1 cellular context compared by ENCODE assay signal in the genomic region with DNA sequence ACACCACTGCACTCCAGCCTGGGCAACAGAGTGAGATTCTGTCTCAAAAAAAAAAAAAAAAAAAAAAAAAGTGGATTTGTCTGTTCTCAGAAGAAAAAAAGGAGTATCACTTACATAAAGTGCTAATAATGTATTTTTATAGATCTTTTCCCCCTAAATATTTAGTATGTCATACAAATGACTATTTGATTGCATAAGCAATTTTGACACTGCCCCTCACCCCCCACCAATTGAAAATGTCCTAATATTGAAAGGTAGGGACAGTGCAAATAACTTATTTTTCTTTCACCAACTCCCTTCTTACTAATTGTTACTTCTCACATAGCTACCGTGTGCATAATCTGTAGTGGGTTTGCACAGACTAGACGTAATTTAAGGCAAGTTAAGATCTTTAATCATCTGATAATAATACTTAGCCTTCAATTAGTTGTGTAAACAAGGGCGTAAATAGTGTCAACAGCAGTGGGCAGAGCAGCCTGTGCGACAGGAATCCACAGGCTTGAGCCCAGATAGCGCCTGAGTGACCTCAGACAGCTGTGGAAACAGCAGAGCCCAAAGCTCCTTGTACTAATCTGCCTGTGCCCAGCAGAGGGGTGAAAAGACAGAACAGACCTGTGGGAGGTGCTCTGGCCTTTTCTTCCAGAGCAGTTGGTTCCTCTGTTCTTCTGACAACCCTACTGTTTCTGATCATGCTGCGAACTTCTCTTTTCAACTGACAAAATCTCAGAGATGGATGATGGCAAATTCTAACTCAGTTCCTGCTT.
TF ChIP-seq lines count a peak whose summit lies in the region.

No MANE protein-coding gene starts in this region.

TF ChIP-seq in GM23338, 12 proteins besides CTCF, POLR2A, EP300 and RAD21 (continued from another document):
- TF ChIP-seq, protein P1, sequence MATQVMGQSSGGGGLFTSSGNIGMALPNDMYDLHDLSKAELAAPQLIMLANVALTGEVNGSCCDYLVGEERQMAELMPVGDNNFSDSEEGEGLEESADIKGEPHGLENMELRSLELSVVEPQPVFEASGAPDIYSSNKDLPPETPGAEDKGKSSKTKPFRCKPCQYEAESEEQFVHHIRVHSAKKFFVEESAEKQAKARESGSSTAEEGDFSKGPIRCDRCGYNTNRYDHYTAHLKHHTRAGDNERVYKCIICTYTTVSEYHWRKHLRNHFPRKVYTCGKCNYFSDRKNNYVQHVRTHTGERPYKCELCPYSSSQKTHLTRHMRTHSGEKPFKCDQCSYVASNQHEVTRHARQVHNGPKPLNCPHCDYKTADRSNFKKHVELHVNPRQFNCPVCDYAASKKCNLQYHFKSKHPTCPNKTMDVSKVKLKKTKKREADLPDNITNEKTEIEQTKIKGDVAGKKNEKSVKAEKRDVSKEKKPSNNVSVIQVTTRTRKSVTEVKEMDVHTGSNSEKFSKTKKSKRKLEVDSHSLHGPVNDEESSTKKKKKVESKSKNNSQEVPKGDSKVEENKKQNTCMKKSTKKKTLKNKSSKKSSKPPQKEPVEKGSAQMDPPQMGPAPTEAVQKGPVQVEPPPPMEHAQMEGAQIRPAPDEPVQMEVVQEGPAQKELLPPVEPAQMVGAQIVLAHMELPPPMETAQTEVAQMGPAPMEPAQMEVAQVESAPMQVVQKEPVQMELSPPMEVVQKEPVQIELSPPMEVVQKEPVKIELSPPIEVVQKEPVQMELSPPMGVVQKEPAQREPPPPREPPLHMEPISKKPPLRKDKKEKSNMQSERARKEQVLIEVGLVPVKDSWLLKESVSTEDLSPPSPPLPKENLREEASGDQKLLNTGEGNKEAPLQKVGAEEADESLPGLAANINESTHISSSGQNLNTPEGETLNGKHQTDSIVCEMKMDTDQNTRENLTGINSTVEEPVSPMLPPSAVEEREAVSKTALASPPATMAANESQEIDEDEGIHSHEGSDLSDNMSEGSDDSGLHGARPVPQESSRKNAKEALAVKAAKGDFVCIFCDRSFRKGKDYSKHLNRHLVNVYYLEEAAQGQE (IDR thresholded peaks at IDR 0.05; ENCODE audit: unreplicated experiment): no peak
